12 cellular contexts compared by ENCODE assay signal in genomic region chr19:46945668-46946067, GRCh38.
DNase-seq lines count a peak whose midpoint lies in the region; ATAC-seq, FAIRE-seq and TF ChIP-seq lines count a peak whose summit lies in the region.
"Had no signal": no experiment of that assay in that cellular context is flagged by ENCODE, and none has a peak within 500 bp of the region (broad histone marks: within the 10 kb centered on the region; RNA-seq: fewer than 3 reads in every experiment).

No MANE protein-coding gene starts in this region.

- TF ChIP-seq EP300 in HepG2 (IDR thresholded peaks at IDR 0.05; ENCODE audit: low read depth in 2 of 2, low read length in 2 of 2) (no peak), HepG2 (CRISPR knock-in tag; IDR thresholded peaks at IDR 0.05; ENCODE audit: borderline replicate concordance) (no peak)

- no peak for FAIRE-seq in HepG2 (lab: Jason Lieb, UNC)

- BruUV-seq in HepG2 (replicated peaks; lab: Mats Ljungman, UMichigan) = no TSS peak

- intact Hi-C loops in colonic mucosa (cut with DNase I) = no loop called here
- intact Hi-C loops in HepG2 (cut with micrococcal nuclease; ENCODE audit: unreplicated experiment) = no loop called here
- intact Hi-C loops in head of caudate nucleus (cut with DNase I) = no loop called here

- POLR2A ChIA-PET in HepG2 (lab: Yijun Ruan, JAX) = interaction anchor here (1.5 to 3.6 kb wide), 2 partner anchors 9 to 89 kb away, joined by 3 to 28 read pairs; no protein-coding TSS in a partner anchor

- H3K27me3 ChIP-seq in DND-41 (ENCODE audit: insufficient read depth, low read length, poor library complexity) (no peaks in the 10 kb centered on the region), colonic mucosa (no peaks in the 10 kb centered on the region), HepG2 (ENCODE audit: control insufficient read depth in 1 of 2, insufficient read depth in 2 of 2, low read length in 2 of 2) (no peaks in the 10 kb centered on the region), skeletal muscle tissue (ENCODE audit: control insufficient read depth in 3 of 3, insufficient read depth in 3 of 3, low read length in 3 of 3) (no peaks in the 10 kb centered on the region)

- H3K36me3 ChIP-seq in DND-41 (ENCODE audit: insufficient read depth, low read length) = peaks cover 63% of the 10 kb centered on the region
- H3K36me3 ChIP-seq in colonic mucosa = no peaks in the 10 kb centered on the region
- peaks cover 12 to 40% of the 10 kb centered on the region in 2 experiments for H3K36me3 ChIP-seq in HepG2 (replicated peaks in 1 of 2; ENCODE audit: control insufficient read depth in 1 of 2, insufficient read depth in 2 of 2, low read length in 2 of 2)
- H3K36me3 ChIP-seq in skeletal muscle tissue (ENCODE audit: control insufficient read depth in 3 of 3, insufficient read depth in 3 of 3, low read length in 3 of 3) = peaks cover 0 to 2% (median 0%) of the 10 kb centered on the region in 3 donors

- no peak overlapping the region for H2AFZ ChIP-seq in DND-41 (ENCODE audit: low read depth, low read length)
- H2AFZ ChIP-seq in HepG2 (ENCODE audit: low read length) = no peak overlapping the region

- 0 out of 2 replicates have a peak overlapping the region, but pooled peaks have one; percentile 18 for H3K27ac ChIP-seq in DND-41 (ENCODE audit: low read length)
- peak overlapping the region; percentile 79 for H3K27ac ChIP-seq in colonic mucosa
- peak overlapping the region; percentile 58 for H3K27ac ChIP-seq in HepG2 (ENCODE audit: extremely low read length, insufficient read depth, low read length)
- peak overlapping the region; percentile 88 for H3K27ac ChIP-seq in skeletal muscle tissue (ENCODE audit: low read depth, low read length)

- H3K4me2 ChIP-seq in DND-41 (ENCODE audit: insufficient read depth, low read length) (no peak overlapping the region), HepG2 (ENCODE audit: low read depth, low read length) (no peak overlapping the region)

- H3K4me3 ChIP-seq in DND-41 (ENCODE audit: low read depth in 1 of 2, low read length in 2 of 2) (no peak overlapping the region), colonic mucosa (no peak overlapping the region), HepG2 (replicated peaks in 1 of 3; ENCODE audit: insufficient read depth in 1 of 3, low read depth in 2 of 3, low read length in 3 of 3) (no peak overlapping the region), skeletal muscle tissue (ENCODE audit: low read length in 3 of 3) (peak overlapping the region; percentile 50 to 70 (median 58))

- DNase-seq in DND-41 (no peak), colonic mucosa (no peak), HepG2 (ENCODE audit: low spot score) (no peak), NOMO-1 treated with DMSO at 0.1 percent for 48 hours (lab: John Stamatoyannopoulos, UW; ENCODE audit: unreplicated experiment) (no peak), head of caudate nucleus (no peak)
- DNase-seq: activated CD4-positive, alpha-beta T cell treated with anti-CD3 and anti-CD28 coated beads, Interleukin-2, amount 10 ng/mL, durations not matched to agents 24 days and 14 days; CD8-positive, alpha-beta T cell; stimulated activated CD4-positive, alpha-beta T cell treated with anti-CD3 and anti-CD28 coated beads, Interleukin-4, amount 100 ng/mL, for 4 hours had no signal

- TF ChIP-seq RAD21 in HepG2 (CRISPR knock-in tag; IDR thresholded peaks at IDR 0.05) = no peak

- in situ Hi-C loops in HepG2 (cut with HindIII; ENCODE audit: extremely low pct_ligation_motif_present, low pct_unique_long_range_greater_than_20kb) = no loop called here

- ATAC-seq in DND-41 (ENCODE audit: insufficient read depth, low read depth) = no peak
- ATAC-seq in HepG2 = no peak
- ATAC-seq in HG02885 (IDR thresholded peaks at IDR 0.05; ENCODE audit: poor library complexity, unreplicated experiment) = no peak
- no peak for ATAC-seq in esophagus mucosa
- ATAC-seq: activated naive CD4-positive, alpha-beta T cell treated with anti-CD3 and anti-CD28 coated beads, Interleukin-2, amount 50 U/mL, for 72 hours; CD8-positive, alpha-beta T cell had no signal

- WGBS in HepG2 (ENCODE audit: low lambda C conversion rate) = 80% methylated on average over 4 of the region's 4 CpGs

- H3K9me3 ChIP-seq in DND-41 (ENCODE audit: insufficient read depth, low read length, severe bottlenecking) (no peaks in the 10 kb centered on the region), colonic mucosa (no peaks in the 10 kb centered on the region), HepG2 (ENCODE audit: low read length) (no peaks in the 10 kb centered on the region), skeletal muscle tissue (ENCODE audit: control insufficient read depth in 3 of 3, low read length in 3 of 3) (no peaks in the 10 kb centered on the region)

- H3K9ac ChIP-seq in DND-41 (ENCODE audit: low read depth, low read length) (no peak overlapping the region), colonic mucosa (ENCODE audit: low read depth in 2 of 2, low read length in 2 of 2) (peak overlapping the region in 1 of 2 donors; percentile 75), HepG2 (ENCODE audit: insufficient read depth, low read depth, low read length) (no peak overlapping the region), skeletal muscle tissue (ENCODE audit: low read depth in 1 of 3, low read length in 3 of 3) (peak overlapping the region; percentile 48 to 73 (median 62))

- H4K20me1 ChIP-seq in DND-41 (ENCODE audit: insufficient read depth, low read length) (peaks cover 31% of the 10 kb centered on the region), HepG2 (ENCODE audit: insufficient read depth, low read length) (no peaks in the 10 kb centered on the region)

- CTCF ChIA-PET in HepG2 (lab: Yijun Ruan, JAX; ENCODE audit: low intra/inter-chr PET ratio, low total read pairs) = no interaction called here

- H3K4me1 ChIP-seq in DND-41 (ENCODE audit: insufficient read depth, low read length) (no peaks in the 10 kb centered on the region), colonic mucosa (peaks cover 10% of the 10 kb centered on the region), HepG2 (ENCODE audit: insufficient read depth, low read length) (peaks cover 86% of the 10 kb centered on the region), skeletal muscle tissue (ENCODE audit: control insufficient read depth in 3 of 3, insufficient read depth in 3 of 3, low read length in 3 of 3) (peaks cover 54 to 59% (median 59%) of the 10 kb centered on the region in 3 donors)

- TF ChIP-seq CTCF in DND-41 (IDR thresholded peaks at IDR 0.05; ENCODE audit: borderline replicate concordance, extremely low read depth, low read length, poor library complexity, severe bottlenecking) = no peak
- TF ChIP-seq CTCF in colonic mucosa (IDR thresholded peaks at IDR 0.05) = no peak
- no peak for TF ChIP-seq CTCF in HepG2 (CRISPR knock-in tag; IDR thresholded peaks at IDR 0.05)

- TF ChIP-seq POLR2A in HepG2 (IDR thresholded peaks at IDR 0.05; ENCODE audit: insufficient read depth in 1 of 2, low read depth in 2 of 2, low read length in 2 of 2) = no peak

- peaks cover 78% of the 10 kb centered on the region for H3K79me2 ChIP-seq in DND-41 (ENCODE audit: insufficient read depth, low read length)
- peaks cover 47% of the 10 kb centered on the region for H3K79me2 ChIP-seq in HepG2 (ENCODE audit: insufficient read depth, low read length)

TF ChIP-seq in HepG2, 621 proteins besides CTCF, POLR2A, EP300 and RAD21:
- no peak for TF ChIP-seq ZHX1 (CRISPR knock-in tag; IDR thresholded peaks at IDR 0.05; ENCODE audit: low read depth)
- TF ChIP-seq RFX5 (IDR thresholded peaks at IDR 0.05; ENCODE audit: low read depth, low read length) = peak; percentile 73

Comparison
In these comparisons a context has a peak if more than half of its experiments do, and no peak if none do; other contexts are left out.
1. H3K27ac ChIP-seq: peak in every context shown above with its lines; median percentile 88 in skeletal muscle tissue; 79 in colonic mucosa; 58 in HepG2; 18 in DND-41.
2. H3K4me3 ChIP-seq: peak in skeletal muscle tissue (3 of 3); none in DND-41 (0 of 2), colonic mucosa (single experiment) and HepG2 (0 of 3).
3. H3K9ac ChIP-seq: peak in skeletal muscle tissue (3 of 3); none in DND-41 (single experiment) and HepG2 (single experiment).